ENCODE assay signal across 19 cellular contexts in the genomic region with DNA sequence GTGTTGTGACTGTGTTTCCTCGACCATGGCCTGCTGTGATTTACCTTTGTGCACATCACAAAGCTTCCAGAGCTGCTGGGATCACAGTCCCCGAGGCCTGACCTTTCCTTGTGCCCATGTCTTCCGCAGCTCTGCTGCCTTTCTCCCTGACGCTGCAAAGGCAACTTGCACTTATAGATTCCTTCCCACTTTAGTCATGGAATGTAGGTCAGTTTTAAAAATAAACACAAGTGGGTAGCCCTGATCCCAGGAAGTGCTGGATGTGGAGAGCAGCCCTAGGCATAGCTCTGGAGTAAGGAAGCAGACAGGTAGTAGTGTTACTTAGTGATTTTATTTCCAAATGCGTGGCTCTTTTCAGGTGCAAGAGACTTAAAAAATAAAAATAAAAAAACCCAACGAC.
A peak's percentile ranks its signal among the peaks of the same experiment; 100 is the strongest.
DNase-seq lines count a peak whose midpoint lies in the region; ATAC-seq, FAIRE-seq and TF ChIP-seq lines count a peak whose summit lies in the region.
"Had no signal": no experiment of that assay in that cellular context is flagged by ENCODE, and none has a peak within 500 bp of the region (broad histone marks: within the 10 kb centered on the region; RNA-seq: fewer than 3 reads in every experiment).

No MANE protein-coding gene starts in this region.

- DNase-seq in MG63 (peak; percentile 58), bronchial epithelial cell (ENCODE audit: low read depth) (peak; percentile 5), islet precursor cell (peak; percentile 67), smooth muscle cell (lab: John Stamatoyannopoulos, UW; ENCODE audit: unreplicated experiment) (no peak), COLO829 (ENCODE audit: low spot score) (no peak), esophagus squamous epithelium (lab: John Stamatoyannopoulos, UW) (no peak)
- DNase-seq: activated CD4-positive, alpha-beta T cell treated with anti-CD3 and anti-CD28 coated beads for 36 hours; activated CD8-positive, alpha-beta memory T cell treated with anti-CD3 and anti-CD28 coated beads, Interleukin-2, amount 10 ng/mL, durations not matched to agents 7 days and 5 days; activated gamma-delta T cell treated with Interleukin-2 at 50 U/mL for 16 hours; brain microvascular endothelial cell; immature natural killer cell; NCI-H524 treated with DMSO at 0.1 percent for 48 hours had no signal

- H4K20me1 ChIP-seq in smooth muscle cell (ENCODE audit: low read depth): no peaks in the 10 kb centered on the region

- H3K79me2 ChIP-seq in smooth muscle cell (ENCODE audit: low read depth): no peaks in the 10 kb centered on the region

- no peak for TF ChIP-seq CTCF in bronchial epithelial cell (IDR thresholded peaks at IDR 0.05; ENCODE audit: insufficient read depth, low read length, severe bottlenecking)
- no peak for TF ChIP-seq CTCF in smooth muscle cell (IDR thresholded peaks at IDR 0.05; ENCODE audit: borderline replicate concordance, insufficient read depth, poor library complexity, severe bottlenecking)
- no peak for TF ChIP-seq CTCF in esophagus squamous epithelium (IDR thresholded peaks at IDR 0.05)

- H3K4me2 ChIP-seq in smooth muscle cell: peak overlapping the region; percentile 12

- H3F3A ChIP-seq in smooth muscle cell (ENCODE audit: low read depth): no peaks in the 10 kb centered on the region

- intact Hi-C loops in esophagus squamous epithelium (cut with DNase I): no loop called here

- 62% methylated on average over 6 of the region's 6 CpGs for WGBS in smooth muscle cell (ENCODE audit: low lambda C conversion rate)
- 67 to 71% methylated on average over 6 of the region's 6 CpGs for WGBS in esophagus squamous epithelium, 2 donors

- H3K4me3 ChIP-seq in MG63 (no peak overlapping the region), bronchial epithelial cell (ENCODE audit: low read depth, low read length) (no peak overlapping the region), smooth muscle cell (no peak overlapping the region), esophagus squamous epithelium (no peak overlapping the region)
- H3K4me3 ChIP-seq: GM12878 had no signal

- no peak overlapping the region for H3K9ac ChIP-seq in smooth muscle cell (ENCODE audit: low read depth)

- no peak for TF ChIP-seq POLR2A in esophagus squamous epithelium (IDR thresholded peaks at IDR 0.05)

- no peak for FAIRE-seq in bronchial epithelial cell (lab: Jason Lieb, UNC)
- FAIRE-seq: G401.6, GM12878 had no signal

- H3K27me3 ChIP-seq in MG63: no peaks in the 10 kb centered on the region
- H3K27me3 ChIP-seq in bronchial epithelial cell (ENCODE audit: control insufficient read depth, insufficient read depth, low read length): no peaks in the 10 kb centered on the region
- H3K27me3 ChIP-seq in smooth muscle cell (ENCODE audit: low read depth): no peaks in the 10 kb centered on the region
- no peaks in the 10 kb centered on the region for H3K27me3 ChIP-seq in esophagus squamous epithelium
- H3K27me3 ChIP-seq: brain microvascular endothelial cell, neutrophil had no signal

- H3K4me1 ChIP-seq in smooth muscle cell (ENCODE audit: low read depth) (peaks cover 18% of the 10 kb centered on the region), esophagus squamous epithelium (no peaks in the 10 kb centered on the region)

- no peak for ATAC-seq in HG03354 (IDR thresholded peaks at IDR 0.05; ENCODE audit: poor library complexity, severe bottlenecking, unreplicated experiment)
- ATAC-seq in GM18858 (IDR thresholded peaks at IDR 0.05; ENCODE audit: unreplicated experiment): no peak
- ATAC-seq: activated CD4-positive, alpha-beta T cell treated with anti-CD3 and anti-CD28 coated beads for 36 hours; activated CD8-positive, alpha-beta memory T cell treated with anti-CD3 and anti-CD28 coated beads, Interleukin-2, amount 10 ng/mL, durations not matched to agents 7 days and 5 days; esophagus mucosa; GM12878; sciatic nerve had no signal

- H3K36me3 ChIP-seq in MG63 (no peaks in the 10 kb centered on the region), bronchial epithelial cell (ENCODE audit: control insufficient read depth, insufficient read depth, low read length) (no peaks in the 10 kb centered on the region), smooth muscle cell (ENCODE audit: low read depth) (no peaks in the 10 kb centered on the region), esophagus squamous epithelium (no peaks in the 10 kb centered on the region)
- H3K36me3 ChIP-seq: brain microvascular endothelial cell, neutrophil had no signal

- H3K27ac ChIP-seq in smooth muscle cell (ENCODE audit: low read depth): no peak overlapping the region
- H3K27ac ChIP-seq in esophagus squamous epithelium: no peak overlapping the region
- H3K27ac ChIP-seq: brain microvascular endothelial cell, neutrophil had no signal

- no peak overlapping the region for H2AFZ ChIP-seq in smooth muscle cell (ENCODE audit: low read depth)

- no peaks in the 10 kb centered on the region for H3K9me3 ChIP-seq in MG63
- no peaks in the 10 kb centered on the region for H3K9me3 ChIP-seq in smooth muscle cell (replicated peaks; ENCODE audit: low read depth)
- H3K9me3 ChIP-seq in esophagus squamous epithelium: no peaks in the 10 kb centered on the region
- H3K9me3 ChIP-seq: neutrophil had no signal

Comparison
In these comparisons a context has a peak if more than half of its experiments do, and no peak if none do; other contexts are left out.
1. DNase-seq: peak in MG63 (single experiment), bronchial epithelial cell (single experiment) and islet precursor cell (single experiment); none in smooth muscle cell (single experiment), COLO829 (single experiment) and esophagus squamous epithelium (single experiment).